In the genomic region with DNA sequence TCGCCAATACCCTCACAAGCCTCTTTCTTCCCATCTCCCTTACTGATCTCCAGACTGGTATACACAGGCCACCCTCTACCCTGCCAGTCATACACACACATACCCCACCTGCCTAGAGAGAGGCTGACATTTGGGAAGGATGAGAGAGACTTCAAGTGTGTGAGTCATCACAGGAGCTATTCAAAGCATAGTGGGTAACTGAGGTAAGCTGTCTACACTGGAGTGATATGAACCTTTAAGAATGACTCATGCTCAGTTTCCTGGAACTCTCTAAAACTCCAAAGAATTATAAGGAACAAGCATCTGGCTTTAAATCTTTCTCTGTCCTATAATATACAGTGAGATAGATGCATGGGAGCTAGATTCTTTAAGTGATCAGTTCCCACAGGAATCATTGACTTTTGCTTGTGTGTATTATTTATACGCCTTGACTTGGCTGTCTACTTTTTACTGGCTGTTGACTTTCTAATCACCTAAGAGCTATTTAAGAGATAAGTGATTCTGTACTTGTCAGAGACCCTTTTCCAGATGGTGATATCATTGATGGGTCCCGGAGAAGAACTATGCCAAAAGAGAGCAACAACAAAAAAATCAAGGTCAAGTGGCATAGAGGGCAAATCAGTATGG, we compare ENCODE assay signal across 1 cellular context.
TF ChIP-seq lines count a peak whose summit lies in the region.

No MANE protein-coding gene starts in this region.

TF ChIP-seq in K562, 482 proteins besides CTCF, POLR2A, EP300 and RAD21 (continued from another document):
- TF ChIP-seq, protein P1, sequence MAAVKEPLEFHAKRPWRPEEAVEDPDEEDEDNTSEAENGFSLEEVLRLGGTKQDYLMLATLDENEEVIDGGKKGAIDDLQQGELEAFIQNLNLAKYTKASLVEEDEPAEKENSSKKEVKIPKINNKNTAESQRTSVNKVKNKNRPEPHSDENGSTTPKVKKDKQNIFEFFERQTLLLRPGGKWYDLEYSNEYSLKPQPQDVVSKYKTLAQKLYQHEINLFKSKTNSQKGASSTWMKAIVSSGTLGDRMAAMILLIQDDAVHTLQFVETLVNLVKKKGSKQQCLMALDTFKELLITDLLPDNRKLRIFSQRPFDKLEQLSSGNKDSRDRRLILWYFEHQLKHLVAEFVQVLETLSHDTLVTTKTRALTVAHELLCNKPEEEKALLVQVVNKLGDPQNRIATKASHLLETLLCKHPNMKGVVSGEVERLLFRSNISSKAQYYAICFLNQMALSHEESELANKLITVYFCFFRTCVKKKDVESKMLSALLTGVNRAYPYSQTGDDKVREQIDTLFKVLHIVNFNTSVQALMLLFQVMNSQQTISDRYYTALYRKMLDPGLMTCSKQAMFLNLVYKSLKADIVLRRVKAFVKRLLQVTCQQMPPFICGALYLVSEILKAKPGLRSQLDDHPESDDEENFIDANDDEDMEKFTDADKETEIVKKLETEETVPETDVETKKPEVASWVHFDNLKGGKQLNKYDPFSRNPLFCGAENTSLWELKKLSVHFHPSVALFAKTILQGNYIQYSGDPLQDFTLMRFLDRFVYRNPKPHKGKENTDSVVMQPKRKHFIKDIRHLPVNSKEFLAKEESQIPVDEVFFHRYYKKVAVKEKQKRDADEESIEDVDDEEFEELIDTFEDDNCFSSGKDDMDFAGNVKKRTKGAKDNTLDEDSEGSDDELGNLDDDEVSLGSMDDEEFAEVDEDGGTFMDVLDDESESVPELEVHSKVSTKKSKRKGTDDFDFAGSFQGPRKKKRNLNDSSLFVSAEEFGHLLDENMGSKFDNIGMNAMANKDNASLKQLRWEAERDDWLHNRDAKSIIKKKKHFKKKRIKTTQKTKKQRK (IDR thresholded peaks at IDR 0.05; ENCODE audit: borderline replicate concordance, low read depth, low read length), result no peak
- peak; percentile 96 for TF ChIP-seq JUN (IDR thresholded peaks at IDR 0.05; ENCODE audit: borderline replicate concordance, low read depth, low read length)
- TF ChIP-seq JUN (CRISPR knock-in tag; IDR thresholded peaks at IDR 0.05; ENCODE audit: borderline replicate concordance), result no peak
- TF ChIP-seq CEBPG (CRISPR knock-in tag; IDR thresholded peaks at IDR 0.05), result no peak
- TF ChIP-seq CEBPG (tag; conservative IDR thresholded peaks at IDR 0.05 in 1 of 2, IDR thresholded peaks at IDR 0.05 in 1 of 2), result no peak
- TF ChIP-seq MBD2 (IDR thresholded peaks at IDR 0.05; ENCODE audit: borderline replicate concordance, low read depth), result 0 out of 2 replicates have a peak, but pooled peaks have one; percentile 22
- TF ChIP-seq ZNF830 (CRISPR knock-in tag; IDR thresholded peaks at IDR 0.05), result no peak
- TF ChIP-seq ZNF324 (CRISPR knock-in tag; IDR thresholded peaks at IDR 0.05), result no peak
- no peak for TF ChIP-seq RBFOX2 (IDR thresholded peaks at IDR 0.05; ENCODE audit: low read depth, low read length)
- TF ChIP-seq SMARCA5 (IDR thresholded peaks at IDR 0.05), result no peak
- TF ChIP-seq DPF2 (IDR thresholded peaks at IDR 0.05), result peak; percentile 94
- TF ChIP-seq, protein P2, sequence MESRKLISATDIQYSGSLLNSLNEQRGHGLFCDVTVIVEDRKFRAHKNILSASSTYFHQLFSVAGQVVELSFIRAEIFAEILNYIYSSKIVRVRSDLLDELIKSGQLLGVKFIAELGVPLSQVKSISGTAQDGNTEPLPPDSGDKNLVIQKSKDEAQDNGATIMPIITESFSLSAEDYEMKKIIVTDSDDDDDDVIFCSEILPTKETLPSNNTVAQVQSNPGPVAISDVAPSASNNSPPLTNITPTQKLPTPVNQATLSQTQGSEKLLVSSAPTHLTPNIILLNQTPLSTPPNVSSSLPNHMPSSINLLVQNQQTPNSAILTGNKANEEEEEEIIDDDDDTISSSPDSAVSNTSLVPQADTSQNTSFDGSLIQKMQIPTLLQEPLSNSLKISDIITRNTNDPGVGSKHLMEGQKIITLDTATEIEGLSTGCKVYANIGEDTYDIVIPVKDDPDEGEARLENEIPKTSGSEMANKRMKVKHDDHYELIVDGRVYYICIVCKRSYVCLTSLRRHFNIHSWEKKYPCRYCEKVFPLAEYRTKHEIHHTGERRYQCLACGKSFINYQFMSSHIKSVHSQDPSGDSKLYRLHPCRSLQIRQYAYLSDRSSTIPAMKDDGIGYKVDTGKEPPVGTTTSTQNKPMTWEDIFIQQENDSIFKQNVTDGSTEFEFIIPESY (CRISPR knock-in tag; IDR thresholded peaks at IDR 0.05), result no peak
- no peak for TF ChIP-seq BRD4 (IDR thresholded peaks at IDR 0.05)
- TF ChIP-seq ATF7 (IDR thresholded peaks at IDR 0.05), result peak; percentile 83
- TF ChIP-seq, protein P3, sequence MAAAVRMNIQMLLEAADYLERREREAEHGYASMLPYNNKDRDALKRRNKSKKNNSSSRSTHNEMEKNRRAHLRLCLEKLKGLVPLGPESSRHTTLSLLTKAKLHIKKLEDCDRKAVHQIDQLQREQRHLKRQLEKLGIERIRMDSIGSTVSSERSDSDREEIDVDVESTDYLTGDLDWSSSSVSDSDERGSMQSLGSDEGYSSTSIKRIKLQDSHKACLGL (CRISPR knock-in tag; IDR thresholded peaks at IDR 0.05; ENCODE audit: borderline replicate concordance, poor library complexity, severe bottlenecking), result no peak
- TF ChIP-seq, protein P4, sequence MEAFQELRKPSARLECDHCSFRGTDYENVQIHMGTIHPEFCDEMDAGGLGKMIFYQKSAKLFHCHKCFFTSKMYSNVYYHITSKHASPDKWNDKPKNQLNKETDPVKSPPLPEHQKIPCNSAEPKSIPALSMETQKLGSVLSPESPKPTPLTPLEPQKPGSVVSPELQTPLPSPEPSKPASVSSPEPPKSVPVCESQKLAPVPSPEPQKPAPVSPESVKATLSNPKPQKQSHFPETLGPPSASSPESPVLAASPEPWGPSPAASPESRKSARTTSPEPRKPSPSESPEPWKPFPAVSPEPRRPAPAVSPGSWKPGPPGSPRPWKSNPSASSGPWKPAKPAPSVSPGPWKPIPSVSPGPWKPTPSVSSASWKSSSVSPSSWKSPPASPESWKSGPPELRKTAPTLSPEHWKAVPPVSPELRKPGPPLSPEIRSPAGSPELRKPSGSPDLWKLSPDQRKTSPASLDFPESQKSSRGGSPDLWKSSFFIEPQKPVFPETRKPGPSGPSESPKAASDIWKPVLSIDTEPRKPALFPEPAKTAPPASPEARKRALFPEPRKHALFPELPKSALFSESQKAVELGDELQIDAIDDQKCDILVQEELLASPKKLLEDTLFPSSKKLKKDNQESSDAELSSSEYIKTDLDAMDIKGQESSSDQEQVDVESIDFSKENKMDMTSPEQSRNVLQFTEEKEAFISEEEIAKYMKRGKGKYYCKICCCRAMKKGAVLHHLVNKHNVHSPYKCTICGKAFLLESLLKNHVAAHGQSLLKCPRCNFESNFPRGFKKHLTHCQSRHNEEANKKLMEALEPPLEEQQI (IDR thresholded peaks at IDR 0.05), result 0 out of 2 replicates have a peak, but pooled peaks have one; percentile 38
- TF ChIP-seq CBX3 (IDR thresholded peaks at IDR 0.05; ENCODE audit: borderline replicate concordance in 1 of 2, low read length in 2 of 2), result 0 out of 3 replicates have a peak, but pooled peaks of 1 of the 2 experiments have one; percentile 27
- no peak; the same call in 1 of the 2 replicates for TF ChIP-seq NBN (IDR thresholded peaks at IDR 0.05; ENCODE audit: low read depth)
- TF ChIP-seq, protein P5, sequence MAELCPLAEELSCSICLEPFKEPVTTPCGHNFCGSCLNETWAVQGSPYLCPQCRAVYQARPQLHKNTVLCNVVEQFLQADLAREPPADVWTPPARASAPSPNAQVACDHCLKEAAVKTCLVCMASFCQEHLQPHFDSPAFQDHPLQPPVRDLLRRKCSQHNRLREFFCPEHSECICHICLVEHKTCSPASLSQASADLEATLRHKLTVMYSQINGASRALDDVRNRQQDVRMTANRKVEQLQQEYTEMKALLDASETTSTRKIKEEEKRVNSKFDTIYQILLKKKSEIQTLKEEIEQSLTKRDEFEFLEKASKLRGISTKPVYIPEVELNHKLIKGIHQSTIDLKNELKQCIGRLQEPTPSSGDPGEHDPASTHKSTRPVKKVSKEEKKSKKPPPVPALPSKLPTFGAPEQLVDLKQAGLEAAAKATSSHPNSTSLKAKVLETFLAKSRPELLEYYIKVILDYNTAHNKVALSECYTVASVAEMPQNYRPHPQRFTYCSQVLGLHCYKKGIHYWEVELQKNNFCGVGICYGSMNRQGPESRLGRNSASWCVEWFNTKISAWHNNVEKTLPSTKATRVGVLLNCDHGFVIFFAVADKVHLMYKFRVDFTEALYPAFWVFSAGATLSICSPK (IDR thresholded peaks at IDR 0.05; ENCODE audit: borderline replicate concordance), result no peak
- TF ChIP-seq XRCC4 (IDR thresholded peaks at IDR 0.05; ENCODE audit: extremely low read depth, insufficient read depth, insufficient read length), result no peak
- TF ChIP-seq TFAM (CRISPR knock-in tag; conservative IDR thresholded peaks at IDR 0.05), result no peak
